16 cellular contexts compared by ENCODE assay signal in genomic region chr10:89846276-89846630, GRCh38.
"Had no signal": no experiment of that assay in that cellular context is flagged by ENCODE, and none has a peak within 500 bp of the region (broad histone marks: within the 10 kb centered on the region; RNA-seq: fewer than 3 reads in every experiment).

No MANE protein-coding gene starts in this region.

- H3K27me3 ChIP-seq: brain microvascular endothelial cell, gastroesophageal sphincter, tibial artery, uterus had no signal

- H3K9me3 ChIP-seq: gastroesophageal sphincter, tibial artery, uterus had no signal

- DNase-seq: activated B cell treated with CpG ODN at 0.5 μM for 24 hours; activated CD4-positive, alpha-beta T cell treated with anti-CD3 and anti-CD28 coated beads for 48 hours; activated CD8-positive, alpha-beta memory T cell treated with anti-CD3 and anti-CD28 coated beads, Interleukin-2, amount 50 U/mL, for 4 hours; activated CD8-positive, alpha-beta T cell treated with anti-CD3 and anti-CD28 coated beads, Interleukin-2, amount 10 ng/mL, durations not matched to agents 7 days and 5 days; activated gamma-delta T cell treated with Interleukin-2 at 50 U/mL for 16 hours; cerebellar nuclear complex; effector memory CD8-positive, alpha-beta T cell; heart right ventricle; naive B cell; T-helper 17 cell; tibial artery; uterus had no signal

- H3K9ac ChIP-seq: parathyroid adenoma had no signal

- H3K36me3 ChIP-seq: brain microvascular endothelial cell, gastroesophageal sphincter, heart right ventricle, tibial artery, uterus had no signal

- H3K27ac ChIP-seq: brain microvascular endothelial cell, gastroesophageal sphincter, heart right ventricle, parathyroid adenoma, tibial artery, uterus had no signal

- H3K79me2 ChIP-seq: parathyroid adenoma had no signal

- H3K4me3 ChIP-seq: gastroesophageal sphincter, heart right ventricle, tibial artery, uterus had no signal

- H3K4me1 ChIP-seq: gastroesophageal sphincter, parathyroid adenoma, tibial artery, uterus had no signal

- ATAC-seq: activated CD8-positive, alpha-beta T cell treated with anti-CD3 and anti-CD28 coated beads, Interleukin-2, amount 10 ng/mL, durations not matched to agents 7 days and 5 days; effector memory CD8-positive, alpha-beta T cell; gastroesophageal sphincter; heart right ventricle; stimulated activated memory B cell treated with anti-CD40 and anti-IgM and Interleukin-4, amounts not matched to agents 10 μg/mL and 1 μg/mL and 100 μg/mL, for 72 hours; T-helper 17 cell had no signal

- H2AFZ ChIP-seq: parathyroid adenoma had no signal
